Comparison of ENCODE assay signal across 28 cellular contexts in genomic region chr7:140576589-140576988, GRCh38.
"Had no signal": no experiment of that assay in that cellular context is flagged by ENCODE, and none has a peak within 500 bp of the region (broad histone marks: within the 10 kb centered on the region; RNA-seq: fewer than 3 reads in every experiment).

No MANE protein-coding gene starts in this region.

- H3K9me3 Mint-ChIP-seq: naive B cell; naive thymus-derived CD8-positive, alpha-beta T cell; natural killer cell treated with Interleukin-12 subunit alpha and Interleukin-12 subunit beta and Interleukin-15 and Interleukin-18, amount 100 ng/mL, for 72 hours; neural progenitor cell; stimulated activated effector memory CD8-positive, alpha-beta T cell treated with anti-CD3 and anti-CD28 coated beads, Interleukin-12 subunit alpha, Interleukin-12 subunit beta, amount 100 ng/mL, for 72 hours; stimulated activated naive CD8-positive, alpha-beta T cell treated with anti-CD3 and anti-CD28 coated beads, Interleukin-15, amount 100 ng/mL, for 72 hours; type B pancreatic cell had no signal

- ATAC-seq: naive thymus-derived CD8-positive, alpha-beta T cell; natural killer cell treated with Interleukin-12 subunit alpha and Interleukin-12 subunit beta and Interleukin-15 and Interleukin-18, amount 100 ng/mL, for 72 hours; psoas muscle; right cardiac atrium; right lobe of liver; stimulated activated effector memory CD8-positive, alpha-beta T cell treated with anti-CD3 and anti-CD28 coated beads, Interleukin-12 subunit alpha, Interleukin-12 subunit beta, amount 100 ng/mL, for 72 hours; stimulated activated naive CD8-positive, alpha-beta T cell treated with anti-CD3 and anti-CD28 coated beads, Interleukin-15, amount 100 ng/mL, for 72 hours; stimulated activated naive CD8-positive, alpha-beta T cell treated with anti-CD3 and anti-CD28 coated beads, Interleukin-15, Interleukin-2, amounts not matched to agents 100 U/mL and 50 U/mL, for 24 hours; upper lobe of right lung had no signal

- H3K36me3 Mint-ChIP-seq: naive B cell; naive thymus-derived CD8-positive, alpha-beta T cell; natural killer cell treated with Interleukin-12 subunit alpha and Interleukin-12 subunit beta and Interleukin-15 and Interleukin-18, amount 100 ng/mL, for 72 hours; stimulated activated effector memory CD8-positive, alpha-beta T cell treated with anti-CD3 and anti-CD28 coated beads, Interleukin-12 subunit alpha, Interleukin-12 subunit beta, amount 100 ng/mL, for 72 hours had no signal

- H3K4me3 Mint-ChIP-seq: naive B cell; naive thymus-derived CD8-positive, alpha-beta T cell; natural killer cell treated with Interleukin-12 subunit alpha and Interleukin-12 subunit beta and Interleukin-15 and Interleukin-18, amount 100 ng/mL, for 72 hours; neural progenitor cell; stimulated activated effector memory CD8-positive, alpha-beta T cell treated with anti-CD3 and anti-CD28 coated beads, Interleukin-12 subunit alpha, Interleukin-12 subunit beta, amount 100 ng/mL, for 72 hours; stimulated activated naive CD8-positive, alpha-beta T cell treated with anti-CD3 and anti-CD28 coated beads, Interleukin-15, amount 100 ng/mL, for 72 hours; type B pancreatic cell had no signal

- H3K9me3 ChIP-seq: ovary, psoas muscle, right lobe of liver, sigmoid colon, spleen, suprapubic skin, testis, tibial artery, transverse colon, upper lobe of right lung, uterus had no signal

- DNase-seq: naive B cell; naive thymus-derived CD8-positive, alpha-beta T cell; occipital lobe; ovary; posterior cingulate gyrus; psoas muscle; right cardiac atrium; right lobe of liver; sigmoid colon; spleen; stimulated activated CD4-positive, alpha-beta T cell treated with anti-CD3 and anti-CD28 coated beads, Interleukin-12 subunit alpha, Interleukin-12 subunit beta, amount 100 ng/mL, for 4 hours; stimulated activated CD4-positive, alpha-beta T cell treated with anti-CD3 and anti-CD28 coated beads, Interleukin-1b, Interleukin-23, amount 100 ng/mL, for 48 hours; stimulated activated CD4-positive, alpha-beta T cell treated with anti-CD3 and anti-CD28 coated beads, Interleukin-4, amount 100 ng/mL, for 1 hour; stimulated activated naive CD4-positive, alpha-beta T cell; stimulated activated naive CD8-positive, alpha-beta T cell treated with anti-CD3 and anti-CD28 coated beads, Interleukin-15, amount 100 ng/mL, for 72 hours; stimulated activated naive CD8-positive, alpha-beta T cell treated with anti-CD3 and anti-CD28 coated beads, Interleukin-15, Interleukin-2, amounts not matched to agents 100 U/mL and 50 U/mL, for 24 hours; substantia nigra; testis; tibial artery; transverse colon; upper lobe of right lung; uterus had no signal

- H3K27me3 Mint-ChIP-seq: progenitor cell of endocrine pancreas, type B pancreatic cell had no signal

- H3K27ac Mint-ChIP-seq: naive B cell; naive thymus-derived CD8-positive, alpha-beta T cell; natural killer cell treated with Interleukin-12 subunit alpha and Interleukin-12 subunit beta and Interleukin-15 and Interleukin-18, amount 100 ng/mL, for 72 hours; neural progenitor cell; progenitor cell of endocrine pancreas; stimulated activated effector memory CD8-positive, alpha-beta T cell treated with anti-CD3 and anti-CD28 coated beads, Interleukin-12 subunit alpha, Interleukin-12 subunit beta, amount 100 ng/mL, for 72 hours; type B pancreatic cell had no signal

- H3K4me1 Mint-ChIP-seq: naive B cell; naive thymus-derived CD8-positive, alpha-beta T cell; neural progenitor cell; stimulated activated effector memory CD8-positive, alpha-beta T cell treated with anti-CD3 and anti-CD28 coated beads, Interleukin-12 subunit alpha, Interleukin-12 subunit beta, amount 100 ng/mL, for 72 hours had no signal
